ENCODE assay signal across 17 cellular contexts in the genomic region with DNA sequence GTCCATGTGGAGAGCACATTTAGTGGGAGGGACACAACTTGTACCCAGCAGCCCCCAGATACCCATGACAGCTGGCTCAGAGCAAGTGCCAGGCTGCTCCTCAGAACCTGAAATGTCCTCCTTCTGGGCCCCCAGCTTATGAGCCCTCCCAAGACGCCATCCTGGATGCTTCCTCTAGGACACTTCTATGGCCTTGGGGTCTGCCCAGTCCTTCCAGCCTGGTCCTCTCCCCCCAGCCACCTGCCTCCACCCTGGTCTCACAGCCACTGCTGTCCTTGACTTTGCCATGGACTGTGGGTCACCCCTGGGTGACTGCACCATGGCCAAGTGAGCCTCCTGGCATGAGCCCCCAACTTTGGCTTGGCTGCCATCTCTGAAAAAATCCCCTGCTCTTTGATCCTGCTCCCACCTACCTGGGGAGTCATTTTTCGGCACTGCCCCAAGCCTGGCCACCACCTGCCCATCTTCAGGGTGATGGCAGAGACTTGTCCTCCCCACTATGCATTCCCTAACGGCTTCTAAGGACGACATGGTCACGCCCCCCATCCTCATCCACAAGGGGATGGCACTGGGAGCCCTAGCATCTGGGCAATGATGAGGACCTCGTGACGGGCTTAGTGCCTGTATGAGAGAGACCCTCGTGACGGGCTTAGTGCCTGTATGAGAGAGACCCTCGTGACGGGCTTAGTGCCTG.
DNase-seq lines count a peak whose midpoint lies in the region; ATAC-seq and TF ChIP-seq lines count a peak whose summit lies in the region.
"Had no signal": no experiment of that assay in that cellular context is flagged by ENCODE, and none has a peak within 500 bp of the region (broad histone marks: within the 10 kb centered on the region; RNA-seq: fewer than 3 reads in every experiment).

No MANE protein-coding gene starts in this region.

- H3K27me3 Mint-ChIP-seq in endodermal cell (ENCODE audit: insufficient read depth) (no peaks in the 10 kb centered on the region), CD14-positive monocyte (ENCODE audit: low read depth in 3 of 3) (peaks cover 0 to 9% (median 1%) of the 10 kb centered on the region in 3 donors), osteocyte (ENCODE audit: unreplicated experiment) (no peaks in the 10 kb centered on the region)
- H3K27me3 Mint-ChIP-seq in stimulated activated naive B cell treated with anti-CD40 and anti-IgM and Interleukin-4, amounts not matched to agents 10 μg/mL and 1 μg/mL and 100 μg/mL, for 72 hours = peaks cover 0 to 7% of the 10 kb centered on the region in 2 donors
- H3K27me3 Mint-ChIP-seq: CD4-positive, CD25-positive, alpha-beta regulatory T cell had no signal

- no peaks in the 10 kb centered on the region for H4K20me1 ChIP-seq in OCI-LY7 (ENCODE audit: insufficient read depth, low read length)

- CTCF ChIA-PET in OCI-LY7 (lab: Charles Lee; ENCODE audit: unreplicated experiment) = no interaction called here

- H3K4me3 Mint-ChIP-seq in endodermal cell = no peak overlapping the region
- peak overlapping the region; percentile 43 to 54 for H3K4me3 Mint-ChIP-seq in stimulated activated naive B cell treated with anti-CD40 and anti-IgM and Interleukin-4, amounts not matched to agents 10 μg/mL and 1 μg/mL and 100 μg/mL, for 72 hours
- H3K4me3 Mint-ChIP-seq in CD14-positive monocyte = no peak overlapping the region
- H3K4me3 Mint-ChIP-seq in osteocyte (ENCODE audit: unreplicated experiment) = no peak overlapping the region
- H3K4me3 Mint-ChIP-seq: CD4-positive, CD25-positive, alpha-beta regulatory T cell had no signal

- 70 to 79% methylated on average over 9 to 10 of the region's 11 CpGs for WGBS in heart right ventricle, 2 donors
- WGBS in endodermal cell (ENCODE audit: insufficient coverage in 1 of 2, insufficient read length in 1 of 2), 2 experiments = 17 to 71% methylated on average over 1 to 8 of the region's 11 CpGs
- WGBS in psoas muscle, 3 donors = 69 to 84% (median 75%) methylated on average over 9 to 11 of the region's 11 CpGs

- H3K4me1 ChIP-seq in heart right ventricle (no peaks in the 10 kb centered on the region), OCI-LY7 (ENCODE audit: insufficient read depth, low read length, poor library complexity, severe bottlenecking) (peaks cover 23% of the 10 kb centered on the region), endodermal cell (ENCODE audit: control insufficient read depth, insufficient read depth, low read length) (no peaks in the 10 kb centered on the region), psoas muscle (no peaks in the 10 kb centered on the region)

- H3K9me3 ChIP-seq in heart right ventricle (peaks cover 0 to 8% (median 0%) of the 10 kb centered on the region in 11 donors), OCI-LY7 (ENCODE audit: low read length) (no peaks in the 10 kb centered on the region), endodermal cell (ENCODE audit: control insufficient read depth, low read length) (peaks cover 28% of the 10 kb centered on the region), psoas muscle (no peaks in the 10 kb centered on the region)

- H3K27ac Mint-ChIP-seq in endodermal cell = no peak overlapping the region
- H3K27ac Mint-ChIP-seq in stimulated activated naive B cell treated with anti-CD40 and anti-IgM and Interleukin-4, amounts not matched to agents 10 μg/mL and 1 μg/mL and 100 μg/mL, for 72 hours = peak overlapping the region; percentile 84
- no peak overlapping the region for H3K27ac Mint-ChIP-seq in CD14-positive monocyte
- H3K27ac Mint-ChIP-seq in osteocyte (ENCODE audit: unreplicated experiment) = no peak overlapping the region
- H3K27ac Mint-ChIP-seq: CD4-positive, CD25-positive, alpha-beta regulatory T cell had no signal

- no peaks in the 10 kb centered on the region for H3K4me1 Mint-ChIP-seq in endodermal cell
- H3K4me1 Mint-ChIP-seq in stimulated activated naive B cell treated with anti-CD40 and anti-IgM and Interleukin-4, amounts not matched to agents 10 μg/mL and 1 μg/mL and 100 μg/mL, for 72 hours = peaks cover 55 to 86% of the 10 kb centered on the region in 2 donors
- H3K4me1 Mint-ChIP-seq in CD14-positive monocyte = no peaks in the 10 kb centered on the region
- no peaks in the 10 kb centered on the region for H3K4me1 Mint-ChIP-seq in osteocyte (ENCODE audit: unreplicated experiment)

- TF ChIP-seq CTCF in heart right ventricle (IDR thresholded peaks at IDR 0.05) (no peak), OCI-LY7 (conservative IDR thresholded peaks at IDR 0.05; ENCODE audit: low read length) (no peak), endodermal cell (conservative IDR thresholded peaks at IDR 0.05) (no peak), CD14-positive monocyte (IDR thresholded peaks at IDR 0.05) (no peak), psoas muscle (IDR thresholded peaks at IDR 0.05) (no peak), osteocyte (IDR thresholded peaks at IDR 0.05) (no peak)

- no peak overlapping the region for H3K4me2 ChIP-seq in OCI-LY7 (ENCODE audit: low read length)

- H3K79me2 ChIP-seq in OCI-LY7 (ENCODE audit: insufficient read depth, low read depth, low read length) = no peaks in the 10 kb centered on the region

- no TSS peak for BruUV-seq in OCI-LY7 (replicated peaks; lab: Mats Ljungman, UMichigan)

- no peak overlapping the region for H2AFZ ChIP-seq in OCI-LY7 (ENCODE audit: low read length)

- H3K27ac ChIP-seq in heart right ventricle = no peak overlapping the region
- H3K27ac ChIP-seq in OCI-LY7 (ENCODE audit: low read depth, low read length, poor library complexity, severe bottlenecking) = peak overlapping the region; percentile 96
- H3K27ac ChIP-seq in endodermal cell (ENCODE audit: low read depth, low read length) = no peak overlapping the region
- H3K27ac ChIP-seq in psoas muscle = no peak overlapping the region

- intact Hi-C loops in cardiac septum (cut with DNase I) (no loop called here), heart right ventricle (cut with DNase I) (no loop called here), OCI-LY7 (cut with micrococcal nuclease; ENCODE audit: unreplicated experiment) (no loop called here), CD14-positive monocyte (cut with micrococcal nuclease) (loop anchor here in 1 of 2 donors (5.0 kb wide), 1 partner anchor 98 kb away; no protein-coding TSS in a partner anchor), psoas muscle (cut with DNase I) (no loop called here)

- H3K27me3 ChIP-seq in heart right ventricle (peaks cover 0 to 14% (median 0%) of the 10 kb centered on the region in 7 donors), endodermal cell (ENCODE audit: control insufficient read depth, insufficient read depth, low read length, poor library complexity, severe bottlenecking) (no peaks in the 10 kb centered on the region), psoas muscle (ENCODE audit: insufficient read depth in 3 of 3, low read length in 2 of 3) (no peaks in the 10 kb centered on the region)

- no peak overlapping the region for H3K4me3 ChIP-seq in heart right ventricle
- H3K4me3 ChIP-seq in OCI-LY7 (ENCODE audit: low read depth, low read length, poor library complexity, severe bottlenecking) = no peak overlapping the region
- H3K4me3 ChIP-seq in endodermal cell (ENCODE audit: low read length) = no peak overlapping the region
- H3K4me3 ChIP-seq in psoas muscle = no peak overlapping the region

- H3K9me3 Mint-ChIP-seq in endodermal cell (peaks cover 83% of the 10 kb centered on the region), CD14-positive monocyte (no peaks in the 10 kb centered on the region), osteocyte (ENCODE audit: unreplicated experiment) (peaks cover 23% of the 10 kb centered on the region)
- H3K9me3 Mint-ChIP-seq in stimulated activated naive B cell treated with anti-CD40 and anti-IgM and Interleukin-4, amounts not matched to agents 10 μg/mL and 1 μg/mL and 100 μg/mL, for 72 hours = peaks cover 1 to 3% of the 10 kb centered on the region in 2 donors
- H3K9me3 Mint-ChIP-seq: CD4-positive, CD25-positive, alpha-beta regulatory T cell had no signal

- POLR2A ChIA-PET in OCI-LY7 (lab: Charles Lee) = no interaction called here

- H3K36me3 Mint-ChIP-seq in endodermal cell (ENCODE audit: low read depth) (peaks cover 3% of the 10 kb centered on the region), CD14-positive monocyte (no peaks in the 10 kb centered on the region), osteocyte (ENCODE audit: unreplicated experiment) (no peaks in the 10 kb centered on the region)
- peaks cover 64 to 77% of the 10 kb centered on the region in 2 donors for H3K36me3 Mint-ChIP-seq in stimulated activated naive B cell treated with anti-CD40 and anti-IgM and Interleukin-4, amounts not matched to agents 10 μg/mL and 1 μg/mL and 100 μg/mL, for 72 hours
- H3K36me3 Mint-ChIP-seq: CD4-positive, CD25-positive, alpha-beta regulatory T cell had no signal

- H3K36me3 ChIP-seq in heart right ventricle (no peaks in the 10 kb centered on the region), OCI-LY7 (ENCODE audit: insufficient read depth, low read length) (peaks cover 49% of the 10 kb centered on the region), endodermal cell (ENCODE audit: control insufficient read depth, insufficient read depth, low read length) (no peaks in the 10 kb centered on the region), psoas muscle (ENCODE audit: insufficient read depth in 1 of 2, low read depth in 1 of 2) (no peaks in the 10 kb centered on the region)

- ATAC-seq in heart right ventricle (no peak), psoas muscle (no peak)
- peak; percentile 13 to 20 for ATAC-seq in stimulated activated naive B cell treated with anti-CD40 and anti-IgM and Interleukin-4, amounts not matched to agents 10 μg/mL and 1 μg/mL and 100 μg/mL, for 72 hours (replicated peaks)

- H3K9ac ChIP-seq in endodermal cell (ENCODE audit: extremely low read depth, low read length, poor library complexity, severe bottlenecking) = no peak overlapping the region

- no peaks in the 10 kb centered on the region for H3K9me2 ChIP-seq in OCI-LY7 (ENCODE audit: insufficient read depth, low read length)

- DNase-seq in cardiac septum (ENCODE audit: low spot score) = peak; percentile 55
- no peak for DNase-seq in heart right ventricle
- peak; percentile 67 for DNase-seq in OCI-LY7 (ENCODE audit: low spot score)
- peak; percentile 15 for DNase-seq in endodermal cell
- no peak for DNase-seq in stimulated activated naive B cell treated with anti-CD40 and anti-IgM and Interleukin-4, amounts not matched to agents 10 μg/mL and 1 μg/mL and 100 μg/mL, for 72 hours
- DNase-seq in CD14-positive monocyte (ENCODE audit: low spot score) = no peak
- DNase-seq in psoas muscle = no peak
- DNase-seq in osteocyte (ENCODE audit: extremely low spot score, unreplicated experiment) = no peak
- DNase-seq: CD4-positive, CD25-positive, alpha-beta regulatory T cell; GF-D8; HCEC 1CT; IMR-90; Kasumi-1; NCI-H1417; NCI-H2029; NCI-H510A; SIG-M5 had no signal

Comparison
In these comparisons a context has a peak if more than half of its experiments do, and no peak if none do; other contexts are left out.
1. DNase-seq: peak in cardiac septum (single experiment), OCI-LY7 (single experiment) and endodermal cell (single experiment); none in heart right ventricle (0 of 2), stimulated activated naive B cell treated with anti-CD40 and anti-IgM and Interleukin-4, amounts not matched to agents 10 μg/mL and 1 μg/mL and 100 μg/mL, for 72 hours (single experiment), CD14-positive monocyte (single experiment), psoas muscle (0 of 2) and osteocyte (single experiment).
2. ATAC-seq: peak in stimulated activated naive B cell treated with anti-CD40 and anti-IgM and Interleukin-4, amounts not matched to agents 10 μg/mL and 1 μg/mL and 100 μg/mL, for 72 hours (2 of 2); none in heart right ventricle (0 of 8) and psoas muscle (0 of 4).
3. H3K4me3 Mint-ChIP-seq: peak in stimulated activated naive B cell treated with anti-CD40 and anti-IgM and Interleukin-4, amounts not matched to agents 10 μg/mL and 1 μg/mL and 100 μg/mL, for 72 hours (2 of 2); none in endodermal cell (single experiment), CD14-positive monocyte (0 of 2) and osteocyte (single experiment).